In the genomic region with DNA sequence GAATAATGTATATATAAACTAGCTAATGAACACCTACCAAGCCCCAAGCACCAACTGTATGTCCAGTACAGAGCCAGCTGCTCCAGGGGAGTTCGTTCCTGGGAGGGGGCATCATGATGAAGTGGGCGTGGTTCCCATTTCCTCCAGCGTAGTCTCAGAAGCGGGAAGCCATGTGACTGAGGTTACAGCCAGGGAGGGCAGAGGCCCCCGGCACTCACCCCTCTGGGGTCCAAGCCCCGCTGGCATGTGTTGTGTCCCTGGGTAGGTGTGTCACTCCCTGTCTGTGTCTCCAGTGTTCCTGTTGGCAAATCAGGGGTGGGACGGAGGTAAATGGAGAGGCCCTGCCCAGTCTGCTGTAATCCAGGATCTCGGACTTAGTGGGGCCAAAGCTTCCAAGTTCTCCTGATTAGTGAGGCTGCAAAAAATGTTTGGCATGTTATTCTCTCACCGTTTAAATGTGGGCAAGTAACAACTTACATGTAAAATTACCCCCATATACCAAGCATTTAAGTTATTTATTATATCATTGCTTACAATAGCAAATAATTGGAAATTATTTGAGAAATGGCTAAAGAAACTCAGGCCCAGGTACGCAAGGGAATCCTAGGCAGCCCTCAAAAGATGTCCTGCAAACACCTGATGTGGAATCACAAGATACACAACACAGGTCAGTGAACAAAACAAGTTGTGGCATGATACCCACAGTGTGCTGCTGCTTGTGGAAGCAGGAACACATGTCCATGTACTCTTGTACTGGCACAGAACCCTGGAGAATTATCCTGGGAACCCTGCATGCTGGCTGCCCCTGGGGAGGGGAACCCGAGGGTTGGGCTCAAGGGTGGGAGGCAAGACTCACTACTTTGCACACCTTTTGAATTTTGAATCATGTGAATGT, we compare ENCODE assay signal across 1 cellular context.
TF ChIP-seq lines count a peak whose summit lies in the region.

No MANE protein-coding gene starts in this region.

TF ChIP-seq in HCT116, 20 proteins besides CTCF, POLR2A, EP300 and RAD21:
- no peak for TF ChIP-seq JUND (IDR thresholded peaks at IDR 0.05)
- no peak for TF ChIP-seq ZFX (IDR thresholded peaks at IDR 0.05)
- TF ChIP-seq FOSL1 (IDR thresholded peaks at IDR 0.05; ENCODE audit: low read depth): no peak
- no peak for TF ChIP-seq POLR2AphosphoS5 (IDR thresholded peaks at IDR 0.05; ENCODE audit: low read depth, low read length)
- TF ChIP-seq ZNF274 (IDR thresholded peaks at IDR 0.05; ENCODE audit: low read depth, low read length): no peak
- TF ChIP-seq TCF7L2 (IDR thresholded peaks at IDR 0.05; ENCODE audit: borderline replicate concordance, extremely low read depth, insufficient read depth, insufficient read length): no peak
- TF ChIP-seq EZH2 (IDR thresholded peaks at IDR 0.05): no peak
